16 cellular contexts compared by ENCODE assay signal in the genomic region with DNA sequence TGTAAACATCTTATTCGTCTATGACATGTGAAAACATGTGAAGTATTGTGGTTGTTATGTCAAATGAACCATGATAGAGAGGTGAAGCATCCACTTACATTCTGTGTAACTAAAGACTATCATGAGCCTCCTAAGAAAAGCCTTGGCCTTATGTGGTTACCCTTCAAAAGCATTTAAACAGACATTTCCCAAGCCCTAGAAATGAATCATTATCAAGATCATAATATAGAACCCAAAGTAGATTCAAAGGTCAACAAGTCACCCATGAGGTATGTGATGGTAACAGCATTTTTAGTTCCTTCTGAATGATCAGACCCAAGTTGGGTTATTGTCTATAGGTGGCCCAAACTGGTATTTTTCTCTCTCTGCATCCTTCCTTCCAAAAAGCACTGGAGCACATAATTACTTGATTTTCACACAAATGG.
DNase-seq lines count a peak whose midpoint lies in the region; ATAC-seq, FAIRE-seq and TF ChIP-seq lines count a peak whose summit lies in the region.
"Had no signal": no experiment of that assay in that cellular context is flagged by ENCODE, and none has a peak within 500 bp of the region (broad histone marks: within the 10 kb centered on the region; RNA-seq: fewer than 3 reads in every experiment).

No MANE protein-coding gene starts in this region.

- DNase-seq in NCI-H1092 treated with DMSO at 0.1 percent for 48 hours (lab: John Stamatoyannopoulos, UW) (peak; percentile 40), NCI-H1092 (lab: John Stamatoyannopoulos, UW) (no peak), NCI-H1694 treated with DMSO at 0.1 percent for 48 hours (lab: John Stamatoyannopoulos, UW) (peak; percentile 64), RCC 7860 (ENCODE audit: low spot score) (peak; percentile 81), iPS-NIHi11 (ENCODE audit: low spot score) (peak; percentile 13), GM12891 (ENCODE audit: insufficient read length, low spot score) (no peak)
- DNase-seq in activated CD4-positive, CD25-positive, alpha-beta regulatory T cell (lab: John Stamatoyannopoulos, UW) = no peak
- DNase-seq: activated effector memory CD4-positive, alpha-beta T cell treated with anti-CD3 and anti-CD28 coated beads, Interleukin-2, amount 50 U/mL, for 16 hours; BE2C; Caco-2; hypothalamus; NCI-H1436 treated with DMSO at 0.1 percent for 48 hours; Peyer's patch; stimulated activated CD8-positive, alpha-beta memory T cell treated with anti-CD3 and anti-CD28 coated beads, Interleukin-4, amount 100 ng/mL, for 48 hours had no signal

- FAIRE-seq in RCC 7860 (lab: Jason Lieb, UNC) (peak; percentile 97), GM12891 (lab: Jason Lieb, UNC) (no peak)
- FAIRE-seq: G401.6 had no signal

- no peak for ATAC-seq in GM18868 (IDR thresholded peaks at IDR 0.05; ENCODE audit: unreplicated experiment)

- no peak for TF ChIP-seq POLR2A in GM12891 (IDR thresholded peaks at IDR 0.05; ENCODE audit: low read depth, low read length)

TF ChIP-seq in GM12891, 5 proteins besides CTCF, POLR2A, EP300 and RAD21:
- TF ChIP-seq PAX5 (IDR thresholded peaks at IDR 0.05; ENCODE audit: insufficient read depth, low read length, severe bottlenecking) (no peak), TAF1 (IDR thresholded peaks at IDR 0.05; ENCODE audit: low read depth, low read length) (no peak), POLR2AphosphoS5 (IDR thresholded peaks at IDR 0.05; ENCODE audit: low read depth, low read length) (no peak), SPI1 (IDR thresholded peaks at IDR 0.05; ENCODE audit: low read depth, low read length) (no peak), POU2F2 (IDR thresholded peaks at IDR 0.05; ENCODE audit: low read depth, low read length) (no peak)

Comparison
In these comparisons a context has a peak if more than half of its experiments do, and no peak if none do; other contexts are left out.
1. DNase-seq: peak in NCI-H1092 treated with DMSO at 0.1 percent for 48 hours (single experiment), NCI-H1694 treated with DMSO at 0.1 percent for 48 hours (single experiment), RCC 7860 (single experiment) and iPS-NIHi11 (single experiment); none in NCI-H1092 (single experiment), GM12891 (single experiment) and activated CD4-positive, CD25-positive, alpha-beta regulatory T cell (0 of 4).